Comparison of ENCODE assay signal across 24 cellular contexts in genomic region chr10:43885842-43886241, GRCh38.
DNase-seq lines count a peak whose midpoint lies in the region; ATAC-seq, FAIRE-seq and TF ChIP-seq lines count a peak whose summit lies in the region.
"Had no signal": no experiment of that assay in that cellular context is flagged by ENCODE, and none has a peak within 500 bp of the region (broad histone marks: within the 10 kb centered on the region; RNA-seq: fewer than 3 reads in every experiment).

No MANE protein-coding gene starts in this region.

- H3T11ph ChIP-seq in H9 (ENCODE audit: low read length) = no peak overlapping the region

- peaks cover 22% of the 10 kb centered on the region for H3K27me3 Mint-ChIP-seq in Calu3 (ENCODE audit: unreplicated experiment)
- H3K27me3 Mint-ChIP-seq in H9 (ENCODE audit: low read depth) = no peaks in the 10 kb centered on the region
- H3K27me3 Mint-ChIP-seq in WTC11 (ENCODE audit: low read depth) = no peaks in the 10 kb centered on the region
- H3K27me3 Mint-ChIP-seq: naive B cell had no signal

- DNase-seq in Calu3 (peak; percentile 10), H9 (peak; percentile 70), WTC11 (ENCODE audit: low spot score) (peak; percentile 48), keratinocyte (ENCODE audit: low read depth, low spot score) (no peak), midbrain (lab: John Stamatoyannopoulos, UW) (no peak), epidermal melanocyte (ENCODE audit: insufficient read length, low spot score) (no peak)
- DNase-seq: activated effector memory CD4-positive, alpha-beta T cell treated with anti-CD3 and anti-CD28 coated beads, Interleukin-2, amount 50 U/mL, for 16 hours; C1 segment of cervical spinal cord; colonic mucosa; DMS 273 treated with DMSO at 0.1 percent for 48 hours; HCEC 1CT; heart left ventricle; naive B cell; NCI-H1694; OCI-M1; sigmoid colon; SJCRH30; testis had no signal

- TF ChIP-seq CTCF in Calu3 (IDR thresholded peaks at IDR 0.05; ENCODE audit: unreplicated experiment) (no peak), H9 (conservative IDR thresholded peaks at IDR 0.05) (peak; percentile 63), WTC11 (IDR thresholded peaks at IDR 0.05) (peak; percentile 30; the same call in 1 of the 2 replicates), keratinocyte (optimal IDR thresholded peaks at IDR 0.05 in 1 of 3, IDR thresholded peaks at IDR 0.05 in 1 of 3, conservative IDR thresholded peaks at IDR 0.05 in 1 of 3; ENCODE audit: extremely low read depth in 1 of 3, insufficient read depth in 2 of 3, low read length in 3 of 3) (peak in 2 of 3 experiments; percentile 34 to 54)

- H3K27me3 ChIP-seq in H9 (ENCODE audit: insufficient read depth, low read length) = no peaks in the 10 kb centered on the region
- H3K27me3 ChIP-seq in keratinocyte (ENCODE audit: control insufficient read depth, extremely low read depth, insufficient read depth, low read length) = no peaks in the 10 kb centered on the region
- H3K27me3 ChIP-seq: breast epithelium, colonic mucosa, heart left ventricle, sigmoid colon, SJCRH30, testis had no signal

- no peak overlapping the region for H3K56ac ChIP-seq in H9 (ENCODE audit: insufficient read length, low read depth, low read length)

- H3K36me3 ChIP-seq in keratinocyte (ENCODE audit: control insufficient read depth in 2 of 2, extremely low read depth in 1 of 2, insufficient read depth in 2 of 2, low read length in 2 of 2) = no peaks in the 10 kb centered on the region
- H3K36me3 ChIP-seq: breast epithelium, colonic mucosa, heart left ventricle, sigmoid colon, SJCRH30 had no signal

- H3K23ac ChIP-seq in H9 (ENCODE audit: insufficient read length, low read depth, low read length) = no peak overlapping the region

- no peak overlapping the region for H3K4ac ChIP-seq in H9 (ENCODE audit: low read depth, low read length)

- H4K5ac ChIP-seq in H9 (ENCODE audit: insufficient read length, low read depth, low read length) = no peak overlapping the region

- ATAC-seq in WTC11 (peak; percentile 90), GM19395 (IDR thresholded peaks at IDR 0.05; ENCODE audit: unreplicated experiment) (no peak), HG02840 (IDR thresholded peaks at IDR 0.05; ENCODE audit: low FRiP score, unreplicated experiment) (no peak)
- ATAC-seq: heart left ventricle; stimulated activated effector memory CD8-positive, alpha-beta T cell treated with anti-CD3 and anti-CD28 coated beads, Interleukin-12 subunit alpha, Interleukin-12 subunit beta, amount 100 ng/mL, for 72 hours had no signal

- no CpG with 5 or more reads among the region's 2 CpGs for WGBS in H9 (ENCODE audit: extremely low coverage, insufficient read length, low lambda C conversion rate)

- no peak overlapping the region for H2BK15ac ChIP-seq in H9 (ENCODE audit: low read depth, low read length)

- dilution Hi-C loops in keratinocyte (cut with MboI; ENCODE audit: extremely low pct_ligation_motif_present, low sequenced_read_pairs) = no loop called here

- H3K4me1 Mint-ChIP-seq in Calu3 (ENCODE audit: low read depth, unreplicated experiment) (no peaks in the 10 kb centered on the region), H9 (peaks cover 6 to 9% of the 10 kb centered on the region in 2 experiments), WTC11 (peaks cover 18% of the 10 kb centered on the region)
- H3K4me1 Mint-ChIP-seq: naive B cell; stimulated activated effector memory CD8-positive, alpha-beta T cell treated with anti-CD3 and anti-CD28 coated beads, Interleukin-12 subunit alpha, Interleukin-12 subunit beta, amount 100 ng/mL, for 72 hours had no signal

- no peak overlapping the region for H4K8ac ChIP-seq in H9 (replicated peaks; ENCODE audit: insufficient read length, low read depth, low read length)

- H3K4me3 ChIP-seq in keratinocyte (ENCODE audit: control insufficient read depth in 2 of 3, extremely low read depth in 1 of 3, insufficient read depth in 2 of 3, low read depth in 1 of 3, low read length in 3 of 3) = no peak overlapping the region
- H3K4me3 ChIP-seq: breast epithelium, colonic mucosa, heart left ventricle, sigmoid colon, SJCRH30, testis had no signal

- H3K4me3 Mint-ChIP-seq in Calu3 (ENCODE audit: low read depth, unreplicated experiment) = no peak overlapping the region
- no peak overlapping the region for H3K4me3 Mint-ChIP-seq in H9
- no peak overlapping the region for H3K4me3 Mint-ChIP-seq in WTC11
- H3K4me3 Mint-ChIP-seq: IgD-negative memory B cell; naive B cell; stimulated activated effector memory CD8-positive, alpha-beta T cell treated with anti-CD3 and anti-CD28 coated beads, Interleukin-12 subunit alpha, Interleukin-12 subunit beta, amount 100 ng/mL, for 72 hours had no signal

- H3K9ac ChIP-seq in H9 (ENCODE audit: extremely low read depth, insufficient read length, low read length) (no peak overlapping the region), keratinocyte (ENCODE audit: control insufficient read depth, extremely low read depth, insufficient read depth, low read length) (no peak overlapping the region)

- no peak overlapping the region for H2BK20ac ChIP-seq in H9 (ENCODE audit: low read depth, low read length, poor library complexity, severe bottlenecking)

- no peak overlapping the region for H3K18ac ChIP-seq in H9 (ENCODE audit: insufficient read length, low read depth, low read length)

- H2AFZ ChIP-seq in H9 (ENCODE audit: low read length) (no peak overlapping the region), keratinocyte (ENCODE audit: control insufficient read depth, low read length) (no peak overlapping the region)

- H2BK120ac ChIP-seq in H9 (ENCODE audit: low read depth, low read length, poor library complexity, severe bottlenecking) = no peak overlapping the region

- no TSS peak for BruUV-seq in Calu3 (replicated peaks; lab: Mats Ljungman, UMichigan)

- FAIRE-seq in keratinocyte (lab: Jason Lieb, UNC) = no peak
- FAIRE-seq: islet of Langerhans had no signal

- H3K79me2 ChIP-seq in H9 (ENCODE audit: insufficient read depth, low read length) = no peaks in the 10 kb centered on the region
- no peaks in the 10 kb centered on the region for H3K79me2 ChIP-seq in keratinocyte (ENCODE audit: control insufficient read depth, insufficient read depth, low read length)

- no peaks in the 10 kb centered on the region for H3K9me1 ChIP-seq in keratinocyte (ENCODE audit: control insufficient read depth, extremely low read depth, insufficient read depth, low read length)

- H4K91ac ChIP-seq in H9 (ENCODE audit: insufficient read length, low read depth, low read length) = no peak overlapping the region

- no peak overlapping the region for H3K14ac ChIP-seq in H9 (ENCODE audit: insufficient read depth, low read length)

- no peak overlapping the region for H3K27ac Mint-ChIP-seq in Calu3 (ENCODE audit: unreplicated experiment)
- no peak overlapping the region for H3K27ac Mint-ChIP-seq in H9
- H3K27ac Mint-ChIP-seq in WTC11 = no peak overlapping the region
- H3K27ac Mint-ChIP-seq: IgD-negative memory B cell; naive B cell; stimulated activated effector memory CD8-positive, alpha-beta T cell treated with anti-CD3 and anti-CD28 coated beads, Interleukin-12 subunit alpha, Interleukin-12 subunit beta, amount 100 ng/mL, for 72 hours had no signal

- POLR2A ChIA-PET in WTC11 (lab: Charles Lee) = no interaction called here

- H3K9me3 ChIP-seq in H9 (ENCODE audit: control insufficient read depth, low read depth, low read length) (no peaks in the 10 kb centered on the region), keratinocyte (ENCODE audit: control insufficient read depth, low read depth, low read length) (no peaks in the 10 kb centered on the region)
- H3K9me3 ChIP-seq: breast epithelium, colonic mucosa, heart left ventricle, sigmoid colon, SJCRH30, testis had no signal

- H3K4me1 ChIP-seq in H9 (ENCODE audit: insufficient read depth, low read length) (no peaks in the 10 kb centered on the region), keratinocyte (ENCODE audit: control insufficient read depth, extremely low read depth, insufficient read depth, low read length) (no peaks in the 10 kb centered on the region)
- H3K4me1 ChIP-seq: breast epithelium, colonic mucosa, SJCRH30, testis had no signal

- no peaks in the 10 kb centered on the region for H3K79me1 ChIP-seq in H9 (ENCODE audit: insufficient read depth, low read depth, low read length, poor library complexity, severe bottlenecking)

- no peaks in the 10 kb centered on the region for H3K23me2 ChIP-seq in H9 (ENCODE audit: insufficient read length, low read depth, low read length, poor library complexity, severe bottlenecking)

- CTCF ChIA-PET in Calu3 (lab: Charles Lee) = no interaction called here
- CTCF ChIA-PET in WTC11 (lab: Charles Lee) = interaction anchor here (0.5 to 1.8 kb wide), 14 partner anchors 12 to 1771 kb away, joined by 3 to 12 read pairs (median 4); no protein-coding TSS in a partner anchor

- H4K20me1 ChIP-seq in H9 (ENCODE audit: control insufficient read depth, insufficient read depth, insufficient read length) = no peaks in the 10 kb centered on the region
- H4K20me1 ChIP-seq in keratinocyte (ENCODE audit: control insufficient read depth, extremely low read depth, insufficient read depth, low read length) = no peaks in the 10 kb centered on the region

- H3K36me3 Mint-ChIP-seq in Calu3 (ENCODE audit: insufficient read depth, unreplicated experiment) = no peaks in the 10 kb centered on the region
- H3K36me3 Mint-ChIP-seq in H9 (ENCODE audit: insufficient read depth in 1 of 3, low read depth in 3 of 3) = no peaks in the 10 kb centered on the region
- no peaks in the 10 kb centered on the region for H3K36me3 Mint-ChIP-seq in WTC11
- H3K36me3 Mint-ChIP-seq: IgD-negative memory B cell; naive B cell; stimulated activated effector memory CD8-positive, alpha-beta T cell treated with anti-CD3 and anti-CD28 coated beads, Interleukin-12 subunit alpha, Interleukin-12 subunit beta, amount 100 ng/mL, for 72 hours had no signal

- no peak overlapping the region for H2BK5ac ChIP-seq in H9 (ENCODE audit: insufficient read length, low read length)

- intact Hi-C loops in Calu3 (cut with micrococcal nuclease; ENCODE audit: unreplicated experiment) = no loop called here

- H2BK12ac ChIP-seq in H9 (ENCODE audit: insufficient read length, low read depth, low read length) = no peak overlapping the region

- H3K27ac ChIP-seq in H9 (ENCODE audit: insufficient read length, low read depth, low read length) = no peak overlapping the region
- H3K27ac ChIP-seq in keratinocyte (ENCODE audit: control insufficient read depth, insufficient read depth, low read length) = no peak overlapping the region
- H3K27ac ChIP-seq: breast epithelium, colonic mucosa, sigmoid colon, SJCRH30, testis had no signal

- no peak overlapping the region for H3K4me2 ChIP-seq in H9 (ENCODE audit: insufficient read depth, insufficient read length, low read length)
- no peak overlapping the region for H3K4me2 ChIP-seq in keratinocyte (ENCODE audit: control insufficient read depth, extremely low read depth, insufficient read depth, low read depth, low read length)

- H3K9me3 Mint-ChIP-seq in Calu3 (ENCODE audit: low read depth, unreplicated experiment) (peaks cover 2% of the 10 kb centered on the region), H9 (no peaks in the 10 kb centered on the region), WTC11 (no peaks in the 10 kb centered on the region)
- H3K9me3 Mint-ChIP-seq: IgD-negative memory B cell; naive B cell; stimulated activated effector memory CD8-positive, alpha-beta T cell treated with anti-CD3 and anti-CD28 coated beads, Interleukin-12 subunit alpha, Interleukin-12 subunit beta, amount 100 ng/mL, for 72 hours had no signal

- no peak overlapping the region for H2AK5ac ChIP-seq in H9 (ENCODE audit: insufficient read length, low read length)

Comparison
In these comparisons a context has a peak if more than half of its experiments do, and no peak if none do; other contexts are left out.
1. DNase-seq: peak in Calu3 (single experiment), H9 (single experiment) and WTC11 (single experiment); none in keratinocyte (single experiment), midbrain (single experiment) and epidermal melanocyte (single experiment).